In the genomic region with DNA sequence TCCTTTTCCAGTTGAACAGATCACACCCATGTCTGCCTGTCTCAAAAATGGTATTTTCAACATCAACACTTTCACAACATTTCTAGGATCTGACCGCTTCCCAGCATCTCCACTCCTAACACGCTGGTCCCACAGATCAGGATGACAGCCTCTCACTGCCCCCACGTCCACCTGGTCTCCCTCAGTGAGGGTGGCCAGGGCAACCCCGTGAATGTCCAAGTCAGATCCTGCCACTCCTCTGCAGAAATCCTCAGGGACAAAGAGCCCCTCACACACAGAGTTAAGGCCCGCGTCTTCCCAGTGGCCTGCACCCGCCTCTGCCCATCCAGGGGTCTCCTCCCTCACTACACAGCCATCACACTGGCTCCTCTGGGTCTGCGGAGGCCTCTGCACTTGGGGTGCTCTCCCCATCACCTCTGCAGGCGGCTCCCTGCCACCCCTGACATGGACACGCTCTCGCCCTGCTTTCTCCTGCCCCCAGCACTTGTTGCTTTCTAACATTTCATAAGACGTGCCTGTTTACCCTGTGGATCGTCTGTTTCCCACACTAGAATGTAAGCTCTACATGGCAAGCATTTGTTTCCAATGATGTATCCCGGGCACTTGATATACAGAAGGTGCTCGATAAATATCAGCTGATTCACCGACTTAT, we compare ENCODE assay signal across 16 cellular contexts. TPM values are rescaled to one million over a fixed set of nuclear protein-coding genes. Genes with fewer than 3 reads are reported as not detected.
DNase-seq lines count a peak whose midpoint lies in the region; ATAC-seq, FAIRE-seq and TF ChIP-seq lines count a peak whose summit lies in the region.
"Had no signal": no experiment of that assay in that cellular context is flagged by ENCODE, and none has a peak within 500 bp of the region (broad histone marks: within the 10 kb centered on the region; RNA-seq: fewer than 3 reads in every experiment).

No MANE protein-coding gene starts in this region.

- H3K4me1 Mint-ChIP-seq in MCF 10A (ENCODE audit: insufficient read depth, unreplicated experiment), result peaks cover 41% of the 10 kb centered on the region
- H3K4me1 Mint-ChIP-seq in type B pancreatic cell (ENCODE audit: unreplicated experiment), result peaks cover 58% of the 10 kb centered on the region
- peaks cover 53% of the 10 kb centered on the region for H3K4me1 Mint-ChIP-seq in Calu3 (ENCODE audit: low read depth, unreplicated experiment)

- H3K9ac ChIP-seq in mammary epithelial cell (ENCODE audit: insufficient read depth, low read length) (no peak overlapping the region), GM12878 (ENCODE audit: control insufficient read depth, insufficient read depth, low read length) (no peak overlapping the region)

- H3K27me3 Mint-ChIP-seq in MCF 10A (ENCODE audit: insufficient read depth, unreplicated experiment) (no peaks in the 10 kb centered on the region), type B pancreatic cell (no peaks in the 10 kb centered on the region), Calu3 (ENCODE audit: unreplicated experiment) (no peaks in the 10 kb centered on the region)
- H3K27me3 Mint-ChIP-seq: stimulated activated naive CD8-positive, alpha-beta T cell treated with anti-CD3 and anti-CD28 coated beads, Interleukin-15, amount 100 ng/mL, for 72 hours had no signal

- no peaks in the 10 kb centered on the region for H3K27me3 ChIP-seq in mammary epithelial cell (ENCODE audit: insufficient read depth, low read length)
- H3K27me3 ChIP-seq in GM12878 (replicated peaks in 1 of 2; ENCODE audit: control insufficient read depth in 2 of 2, insufficient read depth in 2 of 2, low read length in 1 of 2), result no peaks in the 10 kb centered on the region

- dilution Hi-C loops in mammary epithelial cell (cut with HindIII; ENCODE audit: low sequenced_read_pairs), result no loop called here

- peaks cover 17% of the 10 kb centered on the region for H3K36me3 Mint-ChIP-seq in MCF 10A (ENCODE audit: insufficient read depth, unreplicated experiment)
- H3K36me3 Mint-ChIP-seq in type B pancreatic cell, result peaks cover 20% of the 10 kb centered on the region
- H3K36me3 Mint-ChIP-seq in Calu3 (ENCODE audit: insufficient read depth, unreplicated experiment), result peaks cover 15% of the 10 kb centered on the region

- H3K4me2 ChIP-seq in mammary epithelial cell (ENCODE audit: insufficient read depth, low read depth, low read length) (no peak overlapping the region), GM12878 (ENCODE audit: control insufficient read depth, insufficient read depth) (peak overlapping the region; percentile 23; the same call in 1 of the 2 replicates)

- no peak for TF ChIP-seq EP300 in GM12878 (IDR thresholded peaks at IDR 0.05; ENCODE audit: borderline replicate concordance in 1 of 2, control insufficient read depth in 1 of 2, low read depth in 2 of 2, low read length in 2 of 2)

- in situ Hi-C loops in mammary epithelial cell (cut with MboI; ENCODE audit: low sequenced_read_pairs in 2 of 2) (no loop called here), GM12878 (cut with MboI) (no loop called here)

- TF ChIP-seq POLR2A in GM12878 (IDR thresholded peaks at IDR 0.05; ENCODE audit: low read depth, low read length), result no peak

- H3K27ac ChIP-seq in mammary epithelial cell (ENCODE audit: insufficient read depth, low read depth, low read length) (no peak overlapping the region), GM12878 (ENCODE audit: control insufficient read depth, insufficient read depth) (no peak overlapping the region)
- H3K27ac ChIP-seq: 22Rv1 had no signal

- intact Hi-C loops in MCF 10A (cut with micrococcal nuclease), result loop anchor here (5.0 kb wide), 1 partner anchor 67 kb away; no protein-coding TSS in a partner anchor
- intact Hi-C loops in mammary epithelial cell (cut with micrococcal nuclease), result loop anchor here (5.0 kb wide), 1 partner anchor 48 kb away; no protein-coding TSS in a partner anchor
- intact Hi-C loops in GM12878 (cut with micrococcal nuclease; ENCODE audit: unreplicated experiment), result loop anchor here (5.0 kb wide), 1 partner anchor 67 kb away; no protein-coding TSS in a partner anchor
- intact Hi-C loops in Calu3 (cut with micrococcal nuclease; ENCODE audit: unreplicated experiment), result loop anchor here (5.0 kb wide), 2 partner anchors 38 to 67 kb away; no protein-coding TSS in a partner anchor

- DNase-seq in MCF 10A (ENCODE audit: unreplicated experiment), result no peak
- no peak for DNase-seq in mammary epithelial cell
- no peak for DNase-seq in GM12878 (ENCODE audit: low read depth, low spot score)
- peak; percentile 49 for DNase-seq in mesenteric fat pad (ENCODE audit: low spot score)
- no peak for DNase-seq in type B pancreatic cell (ENCODE audit: extremely low spot score, unreplicated experiment)
- DNase-seq in frontal cortex (ENCODE audit: low spot score in 2 of 2), result no peak
- DNase-seq in Calu3, result no peak
- DNase-seq in AG20443 (ENCODE audit: low spot score), result no peak
- DNase-seq: activated effector memory CD4-positive, alpha-beta T cell treated with anti-CD3 and anti-CD28 coated beads, Interleukin-2, amount 50 U/mL, for 16 hours; CD8-positive, alpha-beta T cell; EL; NCI-H1436; occipital lobe; stimulated activated naive CD8-positive, alpha-beta T cell treated with anti-CD3 and anti-CD28 coated beads, Interleukin-15, amount 100 ng/mL, for 72 hours had no signal

- POLR2A ChIA-PET in MCF 10A (lab: Yijun Ruan, JAX), result interaction anchor here (1.4 kb wide), 1 partner anchor 67 kb away, joined by 3 read pairs; no protein-coding TSS in a partner anchor
- POLR2A ChIA-PET in GM12878 (lab: Charles Lee), result interaction anchor here (0.5 to 1.9 kb wide), 6 partner anchors 9 to 114 kb away, joined by 3 to 8 read pairs (median 4); no protein-coding TSS in a partner anchor

- SMC1A ChIA-PET in GM12878 (lab: Charles Lee; ENCODE audit: uncharacterized antibody, unreplicated experiment), result interaction anchor here (0.6 to 2.4 kb wide), 8 partner anchors 25 to 114 kb away, joined by 3 to 8 read pairs (median 4); no protein-coding TSS in a partner anchor

- H3K79me2 ChIP-seq in mammary epithelial cell (ENCODE audit: insufficient read depth, low read length) (peaks cover 76% of the 10 kb centered on the region), GM12878 (ENCODE audit: control insufficient read depth, insufficient read depth, low read length) (peaks cover 7% of the 10 kb centered on the region)

- TF ChIP-seq RAD21 in GM12878 (IDR thresholded peaks at IDR 0.05; ENCODE audit: insufficient read depth, low read depth, low read length), result no peak

- CTCF ChIA-PET in MCF 10A (lab: Yijun Ruan, JAX) (no interaction called here), mammary epithelial cell (lab: Charles Lee; ENCODE audit: low non-redundant PET) (no interaction called here), GM12878 (lab: Yijun Ruan, JAX) (interaction anchor here (0.9 to 1.2 kb wide), 5 partner anchors 9 to 114 kb away, joined by 3 to 5 read pairs (median 4); no protein-coding TSS in a partner anchor), Calu3 (lab: Charles Lee) (no interaction called here)

- no peaks in the 10 kb centered on the region for H3K9me3 Mint-ChIP-seq in MCF 10A (ENCODE audit: unreplicated experiment)
- no peaks in the 10 kb centered on the region for H3K9me3 Mint-ChIP-seq in type B pancreatic cell
- no peaks in the 10 kb centered on the region for H3K9me3 Mint-ChIP-seq in Calu3 (ENCODE audit: low read depth, unreplicated experiment)
- H3K9me3 Mint-ChIP-seq: CD8-positive, alpha-beta T cell; stimulated activated naive CD8-positive, alpha-beta T cell treated with anti-CD3 and anti-CD28 coated beads, Interleukin-15, amount 100 ng/mL, for 72 hours had no signal

- BruUV-seq in MCF 10A (replicated peaks; lab: Mats Ljungman, UMichigan) (no TSS peak), mammary epithelial cell (replicated peaks; lab: Mats Ljungman, UMichigan) (no TSS peak), GM12878 (replicated peaks; lab: Mats Ljungman, UMichigan) (no TSS peak), Calu3 (replicated peaks; lab: Mats Ljungman, UMichigan) (no TSS peak)

- TF ChIP-seq CTCF in MCF 10A (IDR thresholded peaks at IDR 0.05; ENCODE audit: unreplicated experiment) (no peak), mammary epithelial cell (conservative IDR thresholded peaks at IDR 0.05 in 1 of 2, IDR thresholded peaks at IDR 0.05 in 1 of 2; ENCODE audit: extremely low read depth in 1 of 2, insufficient read depth in 1 of 2, low read depth in 1 of 2, low read length in 2 of 2) (no peak), GM12878 (IDR thresholded peaks at IDR 0.05 in 2 of 3, conservative IDR thresholded peaks at IDR 0.05 in 1 of 3; ENCODE audit: control insufficient read depth in 2 of 3, extremely low read depth in 1 of 3, insufficient read depth in 1 of 3, low read depth in 3 of 3, low read length in 3 of 3) (no peak), type B pancreatic cell (conservative IDR thresholded peaks at IDR 0.05) (peak; percentile 38), Calu3 (IDR thresholded peaks at IDR 0.05; ENCODE audit: unreplicated experiment) (no peak)

- H4K20me1 ChIP-seq in mammary epithelial cell (ENCODE audit: insufficient read depth, low read length) (no peaks in the 10 kb centered on the region), GM12878 (ENCODE audit: control insufficient read depth, insufficient read depth) (no peaks in the 10 kb centered on the region)

- RAD21 ChIA-PET in GM12878 (lab: Charles Lee; ENCODE audit: unreplicated experiment), result interaction anchor here (0.8 to 1.3 kb wide), 5 partner anchors 39 to 115 kb away, joined by 3 to 5 read pairs (median 3); no protein-coding TSS in a partner anchor

- H3K9me3 ChIP-seq in mammary epithelial cell (replicated peaks; ENCODE audit: insufficient read depth, low read length) (no peaks in the 10 kb centered on the region), GM12878 (replicated peaks; ENCODE audit: control insufficient read depth, insufficient read depth, low read length) (no peaks in the 10 kb centered on the region)

- H2AFZ ChIP-seq in mammary epithelial cell (ENCODE audit: low read depth, low read length) (no peak overlapping the region), GM12878 (ENCODE audit: control insufficient read depth, low read depth, low read length) (no peak overlapping the region)

- ATAC-seq in GM12878, result no peak
- ATAC-seq: CD8-positive, alpha-beta T cell; HCT116; stimulated activated naive CD8-positive, alpha-beta T cell treated with anti-CD3 and anti-CD28 coated beads, Interleukin-15, amount 100 ng/mL, for 72 hours had no signal

- H3K36me3 ChIP-seq in mammary epithelial cell (ENCODE audit: insufficient read depth, low read length) (no peaks in the 10 kb centered on the region), GM12878 (ENCODE audit: control insufficient read depth in 2 of 2, insufficient read depth in 2 of 2, low read length in 1 of 2) (no peaks in the 10 kb centered on the region)

- H3K4me3 ChIP-seq in mammary epithelial cell (replicated peaks in 1 of 3; ENCODE audit: insufficient read depth in 1 of 3, low read depth in 2 of 3, low read length in 3 of 3) (no peak overlapping the region), GM12878 (no peak overlapping the region)

- H3K27ac Mint-ChIP-seq in MCF 10A (ENCODE audit: low read depth, unreplicated experiment) (peak overlapping the region; percentile 21), type B pancreatic cell (peak overlapping the region; percentile 30), Calu3 (ENCODE audit: unreplicated experiment) (no peak overlapping the region)
- H3K27ac Mint-ChIP-seq: CD8-positive, alpha-beta T cell; stimulated activated naive CD8-positive, alpha-beta T cell treated with anti-CD3 and anti-CD28 coated beads, Interleukin-15, amount 100 ng/mL, for 72 hours had no signal

- H3K4me3 Mint-ChIP-seq in MCF 10A (ENCODE audit: unreplicated experiment) (no peak overlapping the region), type B pancreatic cell (peak overlapping the region; percentile 13), Calu3 (ENCODE audit: low read depth, unreplicated experiment) (no peak overlapping the region)
- H3K4me3 Mint-ChIP-seq: CD8-positive, alpha-beta T cell; stimulated activated naive CD8-positive, alpha-beta T cell treated with anti-CD3 and anti-CD28 coated beads, Interleukin-15, amount 100 ng/mL, for 72 hours had no signal

- FAIRE-seq in GM12878 (lab: Jason Lieb, UNC) (no peak), frontal cortex (lab: Jason Lieb, UNC) (no peak)

- peaks cover 42% of the 10 kb centered on the region for H3K4me1 ChIP-seq in mammary epithelial cell (ENCODE audit: insufficient read depth, low read length)
- peaks cover 44% of the 10 kb centered on the region for H3K4me1 ChIP-seq in GM12878 (ENCODE audit: control insufficient read depth, insufficient read depth, low read length)

- 93% methylated on average over 13 of the region's 16 CpGs for WGBS in mammary epithelial cell (ENCODE audit: low coverage, missing lambda C conversion rate)
- WGBS in GM12878 (ENCODE audit: insufficient coverage, insufficient replicate concordance, low lambda C conversion rate, missing lambda C conversion rate), result 68% methylated on average over 16 of the region's 16 CpGs

RNA-seq across cellular contexts. Expression of gene GNA12, which starts 20.0 kb away (rescaled TPM):
- total RNA-seq in MCF 10A (2022), result 36.2 and 38.6 TPM in 2 replicates
- total RNA-seq in mammary epithelial cell, result 10 to 100 TPM; 26.2 to 46.0 TPM
- polyA plus RNA-seq in mammary epithelial cell, result 67.7 TPM
- 60.6 TPM for polyA minus RNA-seq in mammary epithelial cell
- 23.6 and 23.7 TPM in 2 replicates for total RNA-seq in GM12878 (2013; cell fraction: nucleolus; rRNA removed)
- total RNA-seq in GM12878 (2014; rRNA removed), result 8.0 and 8.6 TPM in 2 replicates
- total RNA-seq in GM12878 (2014; rRNA removed; fragmentation: Illumina TruSeq; extraction: Trizol), result 15.5 and 16.6 TPM in 2 replicates
- 42.1 and 42.8 TPM in 2 replicates for total RNA-seq in GM12878 (2021)
- polyA plus RNA-seq in GM12878 (2011; ENCODE audit: low read depth), result 8.9 TPM
- polyA plus RNA-seq in GM12878 (2011; rRNA removed), result 26.8 and 51.8 TPM in 2 replicates
- 40.7 and 58.1 TPM in 2 replicates for polyA plus RNA-seq in GM12878 (2011; cell fraction: cytosol; rRNA removed)
- 29.2 and 33.1 TPM in 2 replicates for polyA plus RNA-seq in GM12878 (2011; cell fraction: nucleus; rRNA removed)
- polyA plus RNA-seq in GM12878 (2012), result 15.2 and 16.0 TPM in 2 replicates
- 13.0 and 31.2 TPM in 2 replicates for polyA plus RNA-seq in GM12878 (2014; fragmentation: Illumina TruSeq; extraction: Trizol)
- 1 to 10 TPM; 1.9 to 3.0 TPM for polyA plus RNA-seq in GM12878 (2014; fragmentation: Nextera tagmentation; extraction: Ambion mirVana)
- polyA plus RNA-seq in GM12878 (2014; rRNA removed), result 34.5 and 34.9 TPM in 2 replicates
- polyA plus RNA-seq in GM12878 (2016; fragmentation: Nextera tagmentation; extraction: Ambion mirVana), result 1 to 10 TPM; 3.4 to 4.1 TPM
- 72.4 and 89.6 TPM in 2 replicates for polyA minus RNA-seq in GM12878 (2011; rRNA and poly(A)+ RNA removed)
- 21.6 and 25.6 TPM in 2 replicates for polyA minus RNA-seq in GM12878 (2011; cell fraction: cytosol; rRNA and poly(A)+ RNA removed)
- polyA minus RNA-seq in GM12878 (2011; cell fraction: nucleus; rRNA and poly(A)+ RNA removed), result 8.6 and 17.8 TPM in 2 replicates
- 70.1 TPM for total RNA-seq in mesenteric fat pad
- 37.9 and 46.2 TPM in 2 replicates for total RNA-seq in type B pancreatic cell (ENCODE audit: low replicate concordance)
- 11.8 TPM for total RNA-seq in frontal cortex
- 75.4 and 78.3 TPM in 2 replicates for total RNA-seq in Calu3 (2022)
